ENCODE assay signal across 16 cellular contexts in the genomic region with DNA sequence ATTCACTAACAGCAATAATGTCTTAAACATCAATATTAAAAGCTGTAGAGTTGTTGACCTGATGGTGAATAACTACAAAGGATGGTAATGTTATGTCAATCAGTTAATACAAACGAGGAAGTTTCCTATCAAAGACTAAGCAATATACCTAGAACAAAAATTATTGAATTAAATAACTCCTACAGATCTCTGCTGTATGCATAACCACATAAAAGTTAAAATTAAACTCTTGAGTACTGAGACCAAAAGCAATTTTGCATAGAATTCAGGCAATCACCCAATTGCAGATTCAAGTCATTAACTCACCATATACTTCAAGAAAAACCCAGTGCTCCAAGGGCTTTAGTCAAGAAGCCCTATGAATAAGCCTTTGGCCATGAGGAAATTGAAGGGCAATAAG.
A peak's percentile ranks its signal among the peaks of the same experiment; 100 is the strongest.
DNase-seq lines count a peak whose midpoint lies in the region; ATAC-seq and TF ChIP-seq lines count a peak whose summit lies in the region.
"Had no signal": no experiment of that assay in that cellular context is flagged by ENCODE, and none has a peak within 500 bp of the region (broad histone marks: within the 10 kb centered on the region; RNA-seq: fewer than 3 reads in every experiment).

No MANE protein-coding gene starts in this region.

- peaks cover 5% of the 10 kb centered on the region for H3K4me1 ChIP-seq in ACC112 (ENCODE audit: control insufficient read depth, insufficient read depth, low read length, unreplicated experiment)
- H3K4me1 ChIP-seq: colonic mucosa had no signal

- DNase-seq in RKO (ENCODE audit: low spot score) (peak; percentile 34), endothelial cell (ENCODE audit: low spot score) (no peak), myocyte (ENCODE audit: low read depth) (peak; percentile 6), cerebellar cortex (ENCODE audit: low spot score) (no peak), pons (ENCODE audit: low spot score) (no peak)
- DNase-seq in activated CD4-positive, alpha-beta T cell treated with anti-CD3 and anti-CD28 coated beads for 48 hours: no peak
- DNase-seq: ACHN; activated CD8-positive, alpha-beta T cell treated with anti-CD3 and anti-CD28 coated beads for 36 hours; colonic mucosa; head of caudate nucleus; mesendoderm; NCI-H446; testis had no signal

- peaks cover 11% of the 10 kb centered on the region for H3K79me2 ChIP-seq in ACC112 (ENCODE audit: control insufficient read depth, insufficient read depth, low read length, unreplicated experiment)

- no peaks in the 10 kb centered on the region for H3K9me3 Mint-ChIP-seq in endothelial cell (ENCODE audit: unreplicated experiment)
- H3K9me3 Mint-ChIP-seq: activated CD8-positive, alpha-beta T cell treated with anti-CD3 and anti-CD28 coated beads for 36 hours had no signal

- H3K27ac Mint-ChIP-seq in endothelial cell (ENCODE audit: unreplicated experiment): no peak overlapping the region
- H3K27ac Mint-ChIP-seq: activated CD8-positive, alpha-beta T cell treated with anti-CD3 and anti-CD28 coated beads for 36 hours had no signal

- no peaks in the 10 kb centered on the region for H3K27me3 ChIP-seq in ACC112 (ENCODE audit: insufficient read depth, low read length)

- peaks cover 24% of the 10 kb centered on the region for H3K4me1 Mint-ChIP-seq in endothelial cell (ENCODE audit: unreplicated experiment)

- H3K4me3 ChIP-seq in ACC112 (ENCODE audit: low read depth, low read length): peak overlapping the region; percentile 99
- H3K4me3 ChIP-seq: testis had no signal

- peaks cover 13% of the 10 kb centered on the region for H3K36me3 Mint-ChIP-seq in endothelial cell (ENCODE audit: low read depth, unreplicated experiment)

- H3K27ac ChIP-seq in ACC112 (ENCODE audit: low read depth, low read length): no peak overlapping the region
- H3K27ac ChIP-seq: testis had no signal

- H3K36me3 ChIP-seq in ACC112 (ENCODE audit: insufficient read depth, low read length): no peaks in the 10 kb centered on the region
- H3K36me3 ChIP-seq: colonic mucosa had no signal

- peaks cover 5% of the 10 kb centered on the region for H3K27me3 Mint-ChIP-seq in endothelial cell (ENCODE audit: unreplicated experiment)

- no peak for ATAC-seq in HG03354 (IDR thresholded peaks at IDR 0.05; ENCODE audit: poor library complexity, severe bottlenecking, unreplicated experiment)
- ATAC-seq: activated CD8-positive, alpha-beta T cell treated with anti-CD3 and anti-CD28 coated beads for 36 hours; Panc1 had no signal

- no peak overlapping the region for H2AFZ ChIP-seq in ACC112 (ENCODE audit: low read length, unreplicated experiment)

- H3K4me3 Mint-ChIP-seq in endothelial cell (ENCODE audit: unreplicated experiment): peak overlapping the region; percentile 98
- H3K4me3 Mint-ChIP-seq: activated CD8-positive, alpha-beta T cell treated with anti-CD3 and anti-CD28 coated beads for 36 hours had no signal

- no peak for TF ChIP-seq CTCF in endothelial cell (IDR thresholded peaks at IDR 0.05; ENCODE audit: unreplicated experiment)

Comparison
In these comparisons a context has a peak if more than half of its experiments do, and no peak if none do; other contexts are left out.
1. DNase-seq: peak in RKO (single experiment) and myocyte (single experiment); none in endothelial cell (single experiment), cerebellar cortex (single experiment), pons (single experiment) and activated CD4-positive, alpha-beta T cell treated with anti-CD3 and anti-CD28 coated beads for 48 hours (single experiment).